In the genomic region with DNA sequence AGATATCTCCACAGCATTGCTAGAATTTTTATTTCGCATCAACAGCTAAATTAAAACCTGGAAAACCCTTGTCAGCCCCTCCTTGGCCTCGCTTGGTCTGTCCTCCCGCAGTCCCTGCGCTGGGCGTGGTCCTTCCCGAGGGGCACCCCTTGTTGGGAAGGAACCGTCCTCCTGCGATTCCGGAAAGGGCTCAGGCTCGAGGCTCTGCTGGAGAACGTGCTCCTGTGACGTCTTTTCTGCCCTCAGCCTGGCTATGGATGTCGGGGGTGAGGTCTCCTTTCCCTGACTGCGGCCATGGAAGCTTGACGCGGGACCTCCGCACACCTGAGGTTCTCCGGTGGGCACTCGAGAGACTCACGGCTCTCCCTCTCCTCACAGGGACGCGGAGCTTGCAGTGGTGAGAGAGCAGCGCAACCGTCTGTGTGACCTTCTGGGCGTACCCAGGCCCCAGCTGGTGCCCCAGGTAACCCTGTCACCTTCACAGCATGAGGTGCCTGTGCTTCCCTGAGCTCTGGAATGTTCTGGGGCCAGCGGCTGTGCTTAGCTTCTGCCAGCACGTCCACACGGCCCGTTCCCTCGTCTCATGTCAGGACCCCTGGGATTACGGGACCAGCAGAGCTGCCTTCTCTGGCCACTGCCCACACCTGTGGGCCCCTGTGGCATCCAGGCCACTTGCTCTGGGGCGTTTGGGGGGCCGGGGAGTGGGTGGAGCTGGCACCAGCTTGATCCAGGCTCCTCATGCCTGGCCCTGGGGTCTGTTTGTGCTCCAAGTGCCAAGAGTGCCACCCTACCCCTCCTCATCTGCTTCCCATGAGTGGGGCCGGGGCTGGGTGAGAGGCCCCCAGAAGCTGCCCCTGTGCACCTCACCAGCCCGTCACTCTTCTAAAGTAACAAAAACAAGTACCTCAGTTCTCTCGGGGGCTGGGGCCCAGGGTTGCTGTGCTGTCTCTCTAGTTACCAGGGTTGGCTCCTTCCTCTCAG, we compare ENCODE assay signal across 27 cellular contexts.
A peak's percentile ranks its signal among the peaks of the same experiment; 100 is the strongest.
DNase-seq lines count a peak whose midpoint lies in the region; ATAC-seq and TF ChIP-seq lines count a peak whose summit lies in the region.
"Had no signal": no experiment of that assay in that cellular context is flagged by ENCODE, and none has a peak within 500 bp of the region (broad histone marks: within the 10 kb centered on the region; RNA-seq: fewer than 3 reads in every experiment).

No MANE protein-coding gene starts in this region.

- H3K36me3 ChIP-seq in RWPE2 (ENCODE audit: low read depth) = peaks cover 41% of the 10 kb centered on the region
- peaks cover 0 to 15% (median 0%) of the 10 kb centered on the region in 4 donors for H3K36me3 ChIP-seq in right lobe of liver
- H3K36me3 ChIP-seq in gastrocnemius medialis = peaks cover 0 to 77% of the 10 kb centered on the region in 2 donors
- peaks cover 84% of the 10 kb centered on the region for H3K36me3 ChIP-seq in OCI-LY7 (ENCODE audit: insufficient read depth, low read length)

- H3K27me3 Mint-ChIP-seq in activated CD8-positive, alpha-beta memory T cell treated with anti-CD3 and anti-CD28 coated beads, Interleukin-2, amount 10 ng/mL, durations not matched to agents 7 days and 5 days = no peaks in the 10 kb centered on the region
- H3K27me3 Mint-ChIP-seq: activated CD4-positive, alpha-beta T cell treated with anti-CD3 and anti-CD28 coated beads, Interleukin-2, amount 10 ng/mL, durations not matched to agents 7 days and 5 days; CD4-positive, alpha-beta memory T cell had no signal

- H3K4me3 Mint-ChIP-seq in activated CD8-positive, alpha-beta memory T cell treated with anti-CD3 and anti-CD28 coated beads, Interleukin-2, amount 10 ng/mL, durations not matched to agents 7 days and 5 days = no peak overlapping the region
- H3K4me3 Mint-ChIP-seq in stimulated activated effector memory CD8-positive, alpha-beta T cell treated with anti-CD3 and anti-CD28 coated beads, Interleukin-12 subunit alpha, Interleukin-12 subunit beta, amount 100 ng/mL, for 72 hours = no peak overlapping the region
- H3K4me3 Mint-ChIP-seq: activated CD4-positive, alpha-beta T cell treated with anti-CD3 and anti-CD28 coated beads, Interleukin-2, amount 10 ng/mL, durations not matched to agents 7 days and 5 days; CD4-positive, alpha-beta memory T cell; neural progenitor cell had no signal

- peaks cover 23% of the 10 kb centered on the region for H3K9me3 Mint-ChIP-seq in activated CD8-positive, alpha-beta memory T cell treated with anti-CD3 and anti-CD28 coated beads, Interleukin-2, amount 10 ng/mL, durations not matched to agents 7 days and 5 days (ENCODE audit: low read depth)
- peaks cover 16% of the 10 kb centered on the region for H3K9me3 Mint-ChIP-seq in stimulated activated effector memory CD8-positive, alpha-beta T cell treated with anti-CD3 and anti-CD28 coated beads, Interleukin-12 subunit alpha, Interleukin-12 subunit beta, amount 100 ng/mL, for 72 hours

- H3K9me2 ChIP-seq in OCI-LY7 (ENCODE audit: insufficient read depth, low read length) = no peaks in the 10 kb centered on the region
- H3K9me2 ChIP-seq: SK-N-SH had no signal

- no peaks in the 10 kb centered on the region for H3K4me1 ChIP-seq in RWPE2 (ENCODE audit: insufficient read depth, poor library complexity, severe bottlenecking)
- no peaks in the 10 kb centered on the region for H3K4me1 ChIP-seq in right lobe of liver
- H3K4me1 ChIP-seq in gastrocnemius medialis = no peaks in the 10 kb centered on the region
- no peaks in the 10 kb centered on the region for H3K4me1 ChIP-seq in OCI-LY7 (ENCODE audit: insufficient read depth, low read length, poor library complexity, severe bottlenecking)
- H3K4me1 ChIP-seq: adrenal gland, colonic mucosa, esophagus muscularis mucosa had no signal

- no peak overlapping the region for H3K27ac ChIP-seq in RWPE2 (ENCODE audit: poor library complexity, severe bottlenecking)
- no peak overlapping the region for H3K27ac ChIP-seq in right lobe of liver
- no peak overlapping the region for H3K27ac ChIP-seq in gastrocnemius medialis
- no peak overlapping the region for H3K27ac ChIP-seq in OCI-LY7 (ENCODE audit: low read depth, low read length, poor library complexity, severe bottlenecking)
- H3K27ac ChIP-seq: adrenal gland, colonic mucosa, esophagus muscularis mucosa, hepatocyte, neural progenitor cell had no signal

- BruUV-seq in OCI-LY7 (replicated peaks; lab: Mats Ljungman, UMichigan) = no TSS peak

- no peak overlapping the region for H3K27ac Mint-ChIP-seq in activated CD8-positive, alpha-beta memory T cell treated with anti-CD3 and anti-CD28 coated beads, Interleukin-2, amount 10 ng/mL, durations not matched to agents 7 days and 5 days
- H3K27ac Mint-ChIP-seq in stimulated activated effector memory CD8-positive, alpha-beta T cell treated with anti-CD3 and anti-CD28 coated beads, Interleukin-12 subunit alpha, Interleukin-12 subunit beta, amount 100 ng/mL, for 72 hours = peak overlapping the region; percentile 72
- H3K27ac Mint-ChIP-seq: activated CD4-positive, alpha-beta T cell treated with anti-CD3 and anti-CD28 coated beads, Interleukin-2, amount 10 ng/mL, durations not matched to agents 7 days and 5 days; activated T-helper 2 cell treated with anti-CD3 and anti-CD28 coated beads, Interferon-gamma antibody, Interleukin-2, Interleukin-4, amounts not matched to agents 10 μg/mL and 5 μg/mL and 100 μg/mL, durations not matched to agents 14 hours and 24 hours and 36 hours; neural progenitor cell had no signal

- H3K79me2 ChIP-seq in OCI-LY7 (ENCODE audit: insufficient read depth, low read depth, low read length) = no peaks in the 10 kb centered on the region
- H3K79me2 ChIP-seq: hepatocyte had no signal

- TF ChIP-seq POLR2A in right lobe of liver (IDR thresholded peaks at IDR 0.05) (no peak), gastrocnemius medialis (IDR thresholded peaks at IDR 0.05) (no peak)

- DNase-seq in activated CD8-positive, alpha-beta memory T cell treated with anti-CD3 and anti-CD28 coated beads, Interleukin-2, amount 50 U/mL, for 4 hours = peak; percentile 9
- DNase-seq in activated CD8-positive, alpha-beta memory T cell treated with anti-CD3 and anti-CD28 coated beads, Interleukin-2, amount 10 ng/mL, durations not matched to agents 7 days and 5 days = no peak
- DNase-seq in RWPE2 (ENCODE audit: low spot score) (peak; percentile 55), right lobe of liver (peak; percentile 14 to 55 (median 43)), gastrocnemius medialis (no peak), cerebellar nuclear complex (lab: John Stamatoyannopoulos, UW) (no peak), OCI-LY7 (ENCODE audit: low spot score) (no peak)
- DNase-seq in stimulated activated effector memory CD8-positive, alpha-beta T cell treated with anti-CD3 and anti-CD28 coated beads, Interleukin-12 subunit alpha, Interleukin-12 subunit beta, amount 100 ng/mL, for 72 hours (ENCODE audit: low spot score in 2 of 2) = no peak
- DNase-seq: activated CD4-positive, alpha-beta T cell treated with anti-CD3 and anti-CD28 coated beads, Interleukin-2, amount 10 ng/mL, durations not matched to agents 7 days and 5 days; CD4-positive, alpha-beta memory T cell; colonic mucosa; foreskin melanocyte; NCI-H1048; NCI-H187 treated with DMSO at 0.1 percent for 48 hours; NCI-H526 treated with DMSO at 0.1 percent for 48 hours; RPMI8226; SK-N-SH; stimulated activated CD4-positive, alpha-beta T cell treated with anti-CD3 and anti-CD28 coated beads, Interleukin-4, amount 100 ng/mL, for 1 hour; stimulated activated naive CD4-positive, alpha-beta T cell treated with Interleukin-2 at 50 U/mL for 16 hours; T-helper 2 cell had no signal

- H3K36me3 Mint-ChIP-seq in activated CD8-positive, alpha-beta memory T cell treated with anti-CD3 and anti-CD28 coated beads, Interleukin-2, amount 10 ng/mL, durations not matched to agents 7 days and 5 days = peaks cover 57% of the 10 kb centered on the region
- H3K36me3 Mint-ChIP-seq in stimulated activated effector memory CD8-positive, alpha-beta T cell treated with anti-CD3 and anti-CD28 coated beads, Interleukin-12 subunit alpha, Interleukin-12 subunit beta, amount 100 ng/mL, for 72 hours = peaks cover 90% of the 10 kb centered on the region

- intact Hi-C loops in right lobe of liver (cut with DNase I) (no loop called here), gastrocnemius medialis (cut with DNase I; ENCODE audit: low total_unique reads) (no loop called here), OCI-LY7 (cut with micrococcal nuclease; ENCODE audit: unreplicated experiment) (no loop called here)

- POLR2A ChIA-PET in OCI-LY7 (lab: Charles Lee) = interaction anchor here (0.6 kb wide), 1 partner anchor 225 kb away, joined by 3 read pairs; a partner anchor contains a TSS

- no peaks in the 10 kb centered on the region for H4K20me1 ChIP-seq in OCI-LY7 (ENCODE audit: insufficient read depth, low read length)

- in situ Hi-C loops in gastrocnemius medialis (cut with MboI; ENCODE audit: low sequenced_read_pairs in 4 of 4) = no loop called here

- H3K4me3 ChIP-seq in RWPE2 (ENCODE audit: severe bottlenecking) = no peak overlapping the region
- no peak overlapping the region for H3K4me3 ChIP-seq in right lobe of liver
- no peak overlapping the region for H3K4me3 ChIP-seq in gastrocnemius medialis
- no peak overlapping the region for H3K4me3 ChIP-seq in OCI-LY7 (ENCODE audit: low read depth, low read length, poor library complexity, severe bottlenecking)
- H3K4me3 ChIP-seq: adrenal gland, colonic mucosa, esophagus muscularis mucosa, hepatocyte, neural progenitor cell, smooth muscle cell had no signal

- CTCF ChIA-PET in activated CD8-positive, alpha-beta memory T cell treated with anti-CD3 and anti-CD28 coated beads, Interleukin-2, amount 10 ng/mL, durations not matched to agents 7 days and 5 days (lab: Charles Lee) = no interaction called here
- CTCF ChIA-PET in OCI-LY7 (lab: Charles Lee; ENCODE audit: unreplicated experiment) = interaction anchor here (0.6 kb wide), 1 partner anchor 190 kb away, joined by 3 read pairs; no protein-coding TSS in a partner anchor

- WGBS in right lobe of liver (ENCODE audit: insufficient coverage, low coverage, low lambda C conversion rate, missing lambda C conversion rate) = 90% methylated on average over 6 of the region's 36 CpGs

- no peak overlapping the region for H3K4me2 ChIP-seq in OCI-LY7 (ENCODE audit: low read length)
- H3K4me2 ChIP-seq: hepatocyte, neural progenitor cell, SK-N-SH, smooth muscle cell had no signal

- no peaks in the 10 kb centered on the region for H3K4me1 Mint-ChIP-seq in activated CD8-positive, alpha-beta memory T cell treated with anti-CD3 and anti-CD28 coated beads, Interleukin-2, amount 10 ng/mL, durations not matched to agents 7 days and 5 days
- no peaks in the 10 kb centered on the region for H3K4me1 Mint-ChIP-seq in stimulated activated effector memory CD8-positive, alpha-beta T cell treated with anti-CD3 and anti-CD28 coated beads, Interleukin-12 subunit alpha, Interleukin-12 subunit beta, amount 100 ng/mL, for 72 hours
- H3K4me1 Mint-ChIP-seq: activated CD4-positive, alpha-beta T cell treated with anti-CD3 and anti-CD28 coated beads, Interleukin-2, amount 10 ng/mL, durations not matched to agents 7 days and 5 days; neural progenitor cell had no signal

- H3K9me3 ChIP-seq in RWPE2 (ENCODE audit: severe bottlenecking) = peaks cover 11% of the 10 kb centered on the region
- no peaks in the 10 kb centered on the region for H3K9me3 ChIP-seq in right lobe of liver
- H3K9me3 ChIP-seq in gastrocnemius medialis = peaks cover 0 to 10% (median 0%) of the 10 kb centered on the region in 3 donors
- H3K9me3 ChIP-seq in OCI-LY7 (ENCODE audit: low read length) = peaks cover 29% of the 10 kb centered on the region
- H3K9me3 ChIP-seq: colonic mucosa had no signal

- TF ChIP-seq CTCF in RWPE2 (IDR thresholded peaks at IDR 0.05; ENCODE audit: poor library complexity, severe bottlenecking) (no peak), right lobe of liver (IDR thresholded peaks at IDR 0.05) (no peak), gastrocnemius medialis (IDR thresholded peaks at IDR 0.05 in 4 of 5, conservative IDR thresholded peaks at IDR 0.05 in 1 of 5) (no peak), OCI-LY7 (conservative IDR thresholded peaks at IDR 0.05; ENCODE audit: low read length) (no peak)

- no peaks in the 10 kb centered on the region for H3K27me3 ChIP-seq in RWPE2 (ENCODE audit: insufficient read depth, poor library complexity, severe bottlenecking)
- no peaks in the 10 kb centered on the region for H3K27me3 ChIP-seq in right lobe of liver
- no peaks in the 10 kb centered on the region for H3K27me3 ChIP-seq in gastrocnemius medialis
- H3K27me3 ChIP-seq: adrenal gland, colonic mucosa, esophagus muscularis mucosa, hepatocyte, neural progenitor cell had no signal

- no peak for ATAC-seq in activated CD8-positive, alpha-beta memory T cell treated with anti-CD3 and anti-CD28 coated beads, Interleukin-2, amount 10 ng/mL, durations not matched to agents 7 days and 5 days
- no peak for ATAC-seq in RWPE2 (ENCODE audit: low read depth)
- no peak for ATAC-seq in right lobe of liver
- ATAC-seq in stimulated activated effector memory CD8-positive, alpha-beta T cell treated with anti-CD3 and anti-CD28 coated beads, Interleukin-12 subunit alpha, Interleukin-12 subunit beta, amount 100 ng/mL, for 72 hours = no peak
- no peak for ATAC-seq in gastrocnemius medialis
- ATAC-seq: HCT116 had no signal

- H2AFZ ChIP-seq in OCI-LY7 (ENCODE audit: low read length) = no peak overlapping the region
- H2AFZ ChIP-seq: hepatocyte, neural progenitor cell had no signal

Comparison
In these comparisons a context has a peak if more than half of its experiments do, and no peak if none do; other contexts are left out.
1. DNase-seq: peak in activated CD8-positive, alpha-beta memory T cell treated with anti-CD3 and anti-CD28 coated beads, Interleukin-2, amount 50 U/mL, for 4 hours (single experiment), RWPE2 (single experiment) and right lobe of liver (3 of 3); none in activated CD8-positive, alpha-beta memory T cell treated with anti-CD3 and anti-CD28 coated beads, Interleukin-2, amount 10 ng/mL, durations not matched to agents 7 days and 5 days (single experiment), stimulated activated effector memory CD8-positive, alpha-beta T cell treated with anti-CD3 and anti-CD28 coated beads, Interleukin-12 subunit alpha, Interleukin-12 subunit beta, amount 100 ng/mL, for 72 hours (0 of 2), gastrocnemius medialis (0 of 2), cerebellar nuclear complex (0 of 2) and OCI-LY7 (single experiment).